24 cellular contexts compared by ENCODE assay signal in genomic region chr13:91112191-91112579, GRCh38.
"Had no signal": no experiment of that assay in that cellular context is flagged by ENCODE, and none has a peak within 500 bp of the region (broad histone marks: within the 10 kb centered on the region; RNA-seq: fewer than 3 reads in every experiment).

No MANE protein-coding gene starts in this region.

- H3K4me2 ChIP-seq: KMS-11, SK-N-SH had no signal

- H3K4me1 ChIP-seq: adrenal gland had no signal

- H3K27ac Mint-ChIP-seq: activated CD8-positive, alpha-beta T cell treated with anti-CD3 and anti-CD28 coated beads, Interleukin-2, amount 10 ng/mL, durations not matched to agents 7 days and 5 days; activated naive CD8-positive, alpha-beta T cell treated with anti-CD3 and anti-CD28 coated beads, Interleukin-2, amount 10 ng/mL, durations not matched to agents 7 days and 5 days had no signal

- DNase-seq: activated CD4-positive, alpha-beta T cell treated with anti-CD3 and anti-CD28 coated beads for 4 hours; activated CD4-positive, alpha-beta T cell treated with anti-CD3 and anti-CD28 coated beads, Interleukin-2, amount 50 U/mL, for 4 hours; activated CD8-positive, alpha-beta memory T cell treated with anti-CD3 and anti-CD28 coated beads, Interleukin-2, amount 50 U/mL, for 48 hours; activated CD8-positive, alpha-beta T cell treated with anti-CD3 and anti-CD28 coated beads, Interleukin-2, amount 10 ng/mL, durations not matched to agents 7 days and 5 days; activated naive CD4-positive, alpha-beta T cell treated with anti-CD3 and anti-CD28 coated beads, Interleukin-2, amount 50 U/mL, for 16 hours; activated naive CD8-positive, alpha-beta T cell treated with anti-CD3 and anti-CD28 coated beads, Interleukin-2, amount 10 ng/mL, durations not matched to agents 7 days and 5 days; activated T-cell treated with anti-CD3 and anti-CD28 coated beads, Interleukin-2, amount 50 U/mL, for 1 hour; adrenal gland; anterior cingulate cortex; MV-4-11; NCI-H1092 treated with DMSO at 0.1 percent for 48 hours; NCI-H1436; NCI-H1694 treated with DMSO at 0.1 percent for 48 hours; NCI-H2029 treated with DMSO at 0.1 percent for 48 hours; NCI-H345; NCI-H510A; OCI-M1; RPMI8226; SK-N-SH; T-helper 1 cell had no signal

- ATAC-seq: activated CD4-positive, CD25-positive, alpha-beta regulatory T cell treated with anti-CD3 and anti-CD28 coated beads, Interleukin-2, amount 50 U/mL, for 24 hours; activated CD8-positive, alpha-beta T cell treated with anti-CD3 and anti-CD28 coated beads, Interleukin-2, amount 10 ng/mL, durations not matched to agents 7 days and 5 days; Panc1; Right ventricle myocardium inferior had no signal

- H3K4me3 ChIP-seq: adrenal gland had no signal

- H3K9me3 ChIP-seq: adrenal gland, SK-N-SH had no signal

- H3K27ac ChIP-seq: adrenal gland, KMS-11 had no signal

- H3K27me3 ChIP-seq: adrenal gland had no signal

- H3K4me1 Mint-ChIP-seq: activated naive CD8-positive, alpha-beta T cell treated with anti-CD3 and anti-CD28 coated beads, Interleukin-2, amount 10 ng/mL, durations not matched to agents 7 days and 5 days had no signal

- H3K36me3 ChIP-seq: adrenal gland had no signal

- H3K27me3 Mint-ChIP-seq: activated naive CD8-positive, alpha-beta T cell treated with anti-CD3 and anti-CD28 coated beads, Interleukin-2, amount 10 ng/mL, durations not matched to agents 7 days and 5 days had no signal

- H3K9me2 ChIP-seq: SK-N-SH had no signal

- H3K4me3 Mint-ChIP-seq: activated CD8-positive, alpha-beta T cell treated with anti-CD3 and anti-CD28 coated beads, Interleukin-2, amount 10 ng/mL, durations not matched to agents 7 days and 5 days; activated naive CD8-positive, alpha-beta T cell treated with anti-CD3 and anti-CD28 coated beads, Interleukin-2, amount 10 ng/mL, durations not matched to agents 7 days and 5 days had no signal

- H3K36me3 Mint-ChIP-seq: activated naive CD8-positive, alpha-beta T cell treated with anti-CD3 and anti-CD28 coated beads, Interleukin-2, amount 10 ng/mL, durations not matched to agents 7 days and 5 days had no signal

- H3K9me3 Mint-ChIP-seq: activated naive CD8-positive, alpha-beta T cell treated with anti-CD3 and anti-CD28 coated beads, Interleukin-2, amount 10 ng/mL, durations not matched to agents 7 days and 5 days had no signal
